ENCODE assay signal across 8 cellular contexts in genomic region chr1:41240806-41241747, GRCh38. TPM values are rescaled to one million over a fixed set of nuclear protein-coding genes. Genes with fewer than 3 reads are reported as not detected.
DNase-seq lines count a peak whose midpoint lies in the region; ATAC-seq and TF ChIP-seq lines count a peak whose summit lies in the region.

No MANE protein-coding gene starts in this region.

- H3K4me1 Mint-ChIP-seq in activated T-helper 17 cell treated with anti-CD3 and anti-CD28 coated beads, Interleukin-2, amount 50 U/mL, for 72 hours = peaks cover 5% of the 10 kb centered on the region
- H3K4me1 Mint-ChIP-seq in neural crest cell = peaks cover 24% of the 10 kb centered on the region

- no peaks in the 10 kb centered on the region for H3K9me3 Mint-ChIP-seq in activated T-helper 17 cell treated with anti-CD3 and anti-CD28 coated beads, Interleukin-2, amount 50 U/mL, for 72 hours
- no peaks in the 10 kb centered on the region for H3K9me3 Mint-ChIP-seq in neural crest cell

- no peak overlapping the region for H2AFZ ChIP-seq in OCI-LY3 (ENCODE audit: low read depth, low read length)

- H3K9ac ChIP-seq in OCI-LY3 (ENCODE audit: low read length) = peak overlapping the region; percentile 75

- TF ChIP-seq CTCF in A673 (conservative IDR thresholded peaks at IDR 0.05; ENCODE audit: low read depth, low read length) (no peak), OCI-LY3 (IDR thresholded peaks at IDR 0.05; ENCODE audit: low read depth, low read length) (no peak), fibroblast of villous mesenchyme (IDR thresholded peaks at IDR 0.05; ENCODE audit: insufficient read depth, low read depth, low read length) (no peak), neural crest cell (conservative IDR thresholded peaks at IDR 0.05) (no peak), thyroid gland (IDR thresholded peaks at IDR 0.05) (no peak)

- H3K27ac Mint-ChIP-seq in activated T-helper 17 cell treated with anti-CD3 and anti-CD28 coated beads, Interleukin-2, amount 50 U/mL, for 72 hours = peak overlapping the region; percentile 87
- no peak overlapping the region for H3K27ac Mint-ChIP-seq in neural crest cell (ENCODE audit: unreplicated experiment)

- H4K20me1 ChIP-seq in OCI-LY3 (ENCODE audit: insufficient read depth, low read length) = peaks cover 35% of the 10 kb centered on the region

- CTCF ChIA-PET in A673 (lab: Charles Lee) = interaction anchor here (0.6 kb wide), 1 partner anchor 102 kb away, joined by 3 read pairs; no protein-coding TSS in a partner anchor

- H3K4me1 ChIP-seq in A673 (ENCODE audit: insufficient read depth, low read length, poor library complexity, severe bottlenecking) (peaks cover 37% of the 10 kb centered on the region), OCI-LY3 (ENCODE audit: low read length) (peaks cover 38% of the 10 kb centered on the region), thyroid gland (peaks cover 8 to 23% of the 10 kb centered on the region in 2 donors)

- 16 to 24% methylated on average over 14 to 19 of the region's 57 CpGs for WGBS in thyroid gland, 2 donors

- DNase-seq in A673 (ENCODE audit: low spot score) = peak; percentile 58
- DNase-seq in fibroblast of villous mesenchyme (ENCODE audit: low read depth) = peak; percentile 50
- no peak for DNase-seq in neural crest cell (ENCODE audit: low read depth, low spot score)
- DNase-seq in thyroid gland = peak; percentile 70 to 74

- intact Hi-C loops in A673 (cut with micrococcal nuclease; ENCODE audit: unreplicated experiment) (loop anchor here (5.0 kb wide), 1 partner anchor 224 kb away; no protein-coding TSS in a partner anchor), thyroid gland (cut with DNase I) (no loop called here)

- POLR2A ChIA-PET in A673 (lab: Charles Lee; ENCODE audit: low non-redundant PET) = no interaction called here

- H3K27me3 Mint-ChIP-seq in activated T-helper 17 cell treated with anti-CD3 and anti-CD28 coated beads, Interleukin-2, amount 50 U/mL, for 72 hours = no peaks in the 10 kb centered on the region
- peaks cover 4% of the 10 kb centered on the region for H3K27me3 Mint-ChIP-seq in neural crest cell (ENCODE audit: low read depth)

- H3K27me3 ChIP-seq in A673 (replicated peaks; ENCODE audit: insufficient read depth, low read depth, low read length, poor library complexity) (no peaks in the 10 kb centered on the region), OCI-LY3 (ENCODE audit: low read depth, low read length) (no peaks in the 10 kb centered on the region), thyroid gland (no peaks in the 10 kb centered on the region)

- H3K79me2 ChIP-seq in OCI-LY3 (ENCODE audit: low read length) = peaks cover 69% of the 10 kb centered on the region

- peak; percentile 62 for TF ChIP-seq POLR2A in GM18505 (IDR thresholded peaks at IDR 0.05; ENCODE audit: borderline replicate concordance, extremely low read depth, insufficient read depth, insufficient read length)
- TF ChIP-seq POLR2A in thyroid gland (IDR thresholded peaks at IDR 0.05) = peak; percentile 48 to 54

- peak; percentile 52 for ATAC-seq in GM18505 (IDR thresholded peaks at IDR 0.05; ENCODE audit: unreplicated experiment)
- peak; percentile 55 for ATAC-seq in HG03064 (IDR thresholded peaks at IDR 0.05; ENCODE audit: low read depth, unreplicated experiment)
- peak; percentile 45 for ATAC-seq in activated T-helper 17 cell treated with anti-CD3 and anti-CD28 coated beads, Interleukin-2, amount 50 U/mL, for 72 hours (replicated peaks)

- peak overlapping the region; percentile 79 for H3K4me3 Mint-ChIP-seq in activated T-helper 17 cell treated with anti-CD3 and anti-CD28 coated beads, Interleukin-2, amount 50 U/mL, for 72 hours
- H3K4me3 Mint-ChIP-seq in neural crest cell = peak overlapping the region; percentile 95

- peak overlapping the region; percentile 78 for H3K4me3 ChIP-seq in A673 (ENCODE audit: low read depth, low read length, poor library complexity, severe bottlenecking)
- H3K4me3 ChIP-seq in OCI-LY3 (ENCODE audit: low read length) = peak overlapping the region; percentile 87
- peak overlapping the region; percentile 58 for H3K4me3 ChIP-seq in fibroblast of villous mesenchyme (ENCODE audit: low read depth, low read length)
- peak overlapping the region; percentile 70 to 90 (median 85) for H3K4me3 ChIP-seq in thyroid gland (replicated peaks in 1 of 3)

- BruUV-seq in A673 (replicated peaks; lab: Mats Ljungman, UMichigan) = TSS peak; percentile 36

- peak overlapping the region; percentile 87 for H3K27ac ChIP-seq in A673 (ENCODE audit: low read depth, low read length, poor library complexity, severe bottlenecking)
- H3K27ac ChIP-seq in OCI-LY3 (ENCODE audit: low read length) = peak overlapping the region; percentile 77
- peak overlapping the region; percentile 93 to 95 (median 95) for H3K27ac ChIP-seq in thyroid gland

- peak overlapping the region; percentile 94 for H3K4me2 ChIP-seq in OCI-LY3 (ENCODE audit: low read length)

- H3K36me3 ChIP-seq in A673 (ENCODE audit: insufficient read depth, low read length, poor library complexity, severe bottlenecking) = no peaks in the 10 kb centered on the region
- no peaks in the 10 kb centered on the region for H3K36me3 ChIP-seq in OCI-LY3 (replicated peaks; ENCODE audit: low read depth, low read length)
- no peaks in the 10 kb centered on the region for H3K36me3 ChIP-seq in thyroid gland

- H3K36me3 Mint-ChIP-seq in activated T-helper 17 cell treated with anti-CD3 and anti-CD28 coated beads, Interleukin-2, amount 50 U/mL, for 72 hours (ENCODE audit: low read depth) = no peaks in the 10 kb centered on the region
- no peaks in the 10 kb centered on the region for H3K36me3 Mint-ChIP-seq in neural crest cell (ENCODE audit: low read depth)

- H3K9me3 ChIP-seq in A673 (ENCODE audit: low read depth, low read length, poor library complexity, severe bottlenecking) (no peaks in the 10 kb centered on the region), OCI-LY3 (ENCODE audit: insufficient read depth, low read length) (no peaks in the 10 kb centered on the region), thyroid gland (no peaks in the 10 kb centered on the region)

RNA-seq across cellular contexts. Expression of gene SCMH1, which starts 1.0 kb away (rescaled TPM):
- total RNA-seq in A673 (2021) (30.4 and 37.8 TPM in 2 replicates), fibroblast of villous mesenchyme (19.4 and 26.1 TPM in 2 replicates), neural crest cell (45.8 and 50.6 TPM in 2 replicates), thyroid gland (10 to 100 TPM; 30.6 to 93.0 (median 47.5) TPM)
- 10 to 100 TPM; 23.2 to 27.5 TPM for total RNA-seq in activated T-helper 17 cell treated with anti-CD3 and anti-CD28 coated beads, Interleukin-2, amount 50 U/mL, for 72 hours
